Comparison of ENCODE assay signal across 8 cellular contexts in genomic region chr10:17200885-17201164, GRCh38. TPM values are rescaled to one million over a fixed set of nuclear protein-coding genes. Genes with fewer than 3 reads are reported as not detected.
DNase-seq lines count a peak whose midpoint lies in the region; ATAC-seq and TF ChIP-seq lines count a peak whose summit lies in the region.

No MANE protein-coding gene starts in this region.

- ATAC-seq in GM21367 (IDR thresholded peaks at IDR 0.05; ENCODE audit: unreplicated experiment) (peak; percentile 29), memory B cell (ENCODE audit: low read depth) (peak; percentile 43), HG03196 (IDR thresholded peaks at IDR 0.05; ENCODE audit: unreplicated experiment) (no peak)

- no peak for TF ChIP-seq EP300 in transverse colon (IDR thresholded peaks at IDR 0.05; ENCODE audit: low read depth)

- in situ Hi-C loops in transverse colon (cut with MboI; ENCODE audit: low pct_ligation_motif_present in 1 of 4, low pct_unique_long_range_greater_than_20kb in 1 of 4, low sequenced_read_pairs in 3 of 4), result no loop called here

- WGBS in ectodermal cell, 2 experiments, result 1% methylated on average over 6 of the region's 7 CpGs
- WGBS in transverse colon (ENCODE audit: low coverage in 1 of 2), 2 donors, result 0 to 1% methylated on average over 5 to 7 of the region's 7 CpGs

- H3F3A ChIP-seq in DOHH2 (ENCODE audit: control insufficient read depth, insufficient read depth), result no peaks in the 10 kb centered on the region

- no peaks in the 10 kb centered on the region for H3K27me3 Mint-ChIP-seq in T-helper 2 cell treated with Interferon-gamma antibody and Interleukin-4, amounts not matched to agents 5 μg/mL and 100 μg/mL, for 36 hours (ENCODE audit: low read depth)
- H3K27me3 Mint-ChIP-seq in memory B cell, result no peaks in the 10 kb centered on the region

- H3K27ac Mint-ChIP-seq in T-helper 2 cell treated with Interferon-gamma antibody and Interleukin-4, amounts not matched to agents 5 μg/mL and 100 μg/mL, for 36 hours, result peak overlapping the region; percentile 72
- peak overlapping the region; percentile 98 for H3K27ac Mint-ChIP-seq in memory B cell

- peak overlapping the region; percentile 67 for H3K4me2 ChIP-seq in DOHH2 (ENCODE audit: low read length)

- peak overlapping the region; percentile 25; the same call in 1 of the 2 replicates for H3K27ac ChIP-seq in DOHH2 (ENCODE audit: low read depth, low read length)
- H3K27ac ChIP-seq in ectodermal cell (ENCODE audit: insufficient read depth, low read depth, low read length, poor library complexity, severe bottlenecking), result peak overlapping the region; percentile 97
- H3K27ac ChIP-seq in transverse colon, result peak overlapping the region; percentile 90 to 95 (median 94)

- H3K9me2 ChIP-seq in DOHH2 (replicated peaks; ENCODE audit: control insufficient read depth, low read length), result no peaks in the 10 kb centered on the region

- TF ChIP-seq CTCF in DOHH2 (IDR thresholded peaks at IDR 0.05; ENCODE audit: low read depth, low read length, poor library complexity, severe bottlenecking), result no peak
- no peak for TF ChIP-seq CTCF in transverse colon (IDR thresholded peaks at IDR 0.05)

- H3K9me3 ChIP-seq in DOHH2 (ENCODE audit: control insufficient read depth, insufficient read depth, low read length), result no peaks in the 10 kb centered on the region
- no peaks in the 10 kb centered on the region for H3K9me3 ChIP-seq in ectodermal cell (ENCODE audit: control insufficient read depth, low read length)
- H3K9me3 ChIP-seq in transverse colon, result no peaks in the 10 kb centered on the region

- DNase-seq in HPDE6-E6E7 (ENCODE audit: extremely low spot score), result peak; percentile 2
- DNase-seq in T-helper 2 cell treated with Interferon-gamma antibody and Interleukin-4, amounts not matched to agents 5 μg/mL and 100 μg/mL, for 36 hours (ENCODE audit: low spot score), result no peak
- DNase-seq in memory B cell (ENCODE audit: low spot score in 2 of 2), result no peak
- peak; percentile 53 for DNase-seq in transverse colon

- H3K79me2 ChIP-seq in DOHH2 (ENCODE audit: control insufficient read depth, low read length), result peaks cover 22% of the 10 kb centered on the region

- no peak for TF ChIP-seq POLR2A in transverse colon (IDR thresholded peaks at IDR 0.05)

- intact Hi-C loops in transverse colon (cut with DNase I; ENCODE audit: low total_unique reads), result loop anchor here (2.0 kb wide), 1 partner anchor 28 kb away; the partner anchor contains the start of gene VIM

- H3K4me1 ChIP-seq in DOHH2 (ENCODE audit: control insufficient read depth, low read length) (peaks cover 18% of the 10 kb centered on the region), ectodermal cell (ENCODE audit: control insufficient read depth, insufficient read depth, low read length) (peaks cover 18% of the 10 kb centered on the region), transverse colon (peaks cover 0 to 24% (median 10%) of the 10 kb centered on the region in 4 donors)

- H3K4me1 Mint-ChIP-seq in T-helper 2 cell treated with Interferon-gamma antibody and Interleukin-4, amounts not matched to agents 5 μg/mL and 100 μg/mL, for 36 hours (ENCODE audit: low read depth), result peaks cover 42% of the 10 kb centered on the region
- H3K4me1 Mint-ChIP-seq in memory B cell, result peaks cover 16% of the 10 kb centered on the region

- H3K4me3 Mint-ChIP-seq in T-helper 2 cell treated with Interferon-gamma antibody and Interleukin-4, amounts not matched to agents 5 μg/mL and 100 μg/mL, for 36 hours, result peak overlapping the region; percentile 96
- peak overlapping the region; percentile 95 for H3K4me3 Mint-ChIP-seq in memory B cell

- H3K4me3 ChIP-seq in DOHH2 (ENCODE audit: low read length) (peak overlapping the region; percentile 79), ectodermal cell (ENCODE audit: insufficient read depth, low read depth, low read length) (peak overlapping the region; percentile 70), transverse colon (peak overlapping the region; percentile 62 to 90 (median 72))

- H3K36me3 ChIP-seq in DOHH2 (ENCODE audit: control insufficient read depth, low read length), result no peaks in the 10 kb centered on the region
- H3K36me3 ChIP-seq in ectodermal cell (ENCODE audit: control insufficient read depth, insufficient read depth, low read length), result no peaks in the 10 kb centered on the region
- H3K36me3 ChIP-seq in transverse colon, result no peaks in the 10 kb centered on the region

- no peaks in the 10 kb centered on the region for H3K36me3 Mint-ChIP-seq in T-helper 2 cell treated with Interferon-gamma antibody and Interleukin-4, amounts not matched to agents 5 μg/mL and 100 μg/mL, for 36 hours (ENCODE audit: low read depth)
- H3K36me3 Mint-ChIP-seq in memory B cell, result no peaks in the 10 kb centered on the region

- H3K27me3 ChIP-seq in DOHH2 (ENCODE audit: control insufficient read depth, low read length) (no peaks in the 10 kb centered on the region), ectodermal cell (ENCODE audit: control insufficient read depth, insufficient read depth, low read length, poor library complexity, severe bottlenecking) (no peaks in the 10 kb centered on the region), transverse colon (no peaks in the 10 kb centered on the region)

- H3K9me3 Mint-ChIP-seq in T-helper 2 cell treated with Interferon-gamma antibody and Interleukin-4, amounts not matched to agents 5 μg/mL and 100 μg/mL, for 36 hours, result no peaks in the 10 kb centered on the region
- H3K9me3 Mint-ChIP-seq in memory B cell, result no peaks in the 10 kb centered on the region

- no peaks in the 10 kb centered on the region for H4K20me1 ChIP-seq in DOHH2 (ENCODE audit: control insufficient read depth, insufficient read depth, low read depth, low read length)

RNA-seq across cellular contexts. Expression of gene TRDMT1, which starts 0.6 kb away (rescaled TPM):
- polyA plus RNA-seq in ectodermal cell (2013, experiment 1 of 4), result 17.3 TPM
- 22.5 TPM for polyA plus RNA-seq in ectodermal cell (2013, experiment 2 of 4)
- 18.7 TPM for polyA plus RNA-seq in ectodermal cell (2013, experiment 3 of 4)
- 18.5 TPM for polyA plus RNA-seq in ectodermal cell (2013, experiment 4 of 4)
- 1 to 10 TPM; 3.7 to 9.7 (median 7.9) TPM for total RNA-seq in transverse colon

RNA-seq across cellular contexts. Expression of gene VIM, which starts 27.2 kb away (rescaled TPM):
- 1,158 TPM for polyA plus RNA-seq in ectodermal cell (2013, experiment 1 of 4)
- polyA plus RNA-seq in ectodermal cell (2013, experiment 2 of 4), result 949 TPM
- polyA plus RNA-seq in ectodermal cell (2013, experiment 3 of 4), result 1,223 TPM
- 1,264 TPM for polyA plus RNA-seq in ectodermal cell (2013, experiment 4 of 4)
- 1,000 to 10,000 TPM in 1 of 4 donors, 100 to 1,000 TPM in 3; 345 to 1,157 (median 686) TPM for total RNA-seq in transverse colon

Comparison
In these comparisons a context has a peak if more than half of its experiments do, and no peak if none do; other contexts are left out.
1. H3K27ac ChIP-seq: peak in every context shown above with its lines; median percentile 97 in ectodermal cell; 94 in transverse colon; 25 in DOHH2.
2. DNase-seq: peak in HPDE6-E6E7 (single experiment) and transverse colon (single experiment); none in T-helper 2 cell treated with Interferon-gamma antibody and Interleukin-4, amounts not matched to agents 5 μg/mL and 100 μg/mL, for 36 hours (single experiment) and memory B cell (0 of 2).
3. Peak in every context shown above with its lines, with median percentiles within 50 percentile points of each other: H3K4me3 ChIP-seq.